Comparison of ENCODE assay signal across 2 cellular contexts in genomic region chr4:2820216-2820982, GRCh38.
TF ChIP-seq lines count a peak whose summit lies in the region.

No MANE protein-coding gene starts in this region.

TF ChIP-seq in Ishikawa, 13 proteins besides CTCF, POLR2A, EP300 and RAD21:
- TF ChIP-seq TCF12 (IDR thresholded peaks at IDR 0.05; ENCODE audit: low read depth) (peak; percentile 64; the same call in 1 of the 2 replicates), CREB1 (IDR thresholded peaks at IDR 0.05; ENCODE audit: low read depth) (no peak), TAF1 (IDR thresholded peaks at IDR 0.05; ENCODE audit: low read depth) (no peak), CEBPB (IDR thresholded peaks at IDR 0.05) (no peak), NFIC (IDR thresholded peaks at IDR 0.05) (0 out of 2 replicates have a peak, but pooled peaks have one; percentile 38), EGR1 (IDR thresholded peaks at IDR 0.05) (no peak), FOXM1 (IDR thresholded peaks at IDR 0.05; ENCODE audit: borderline replicate concordance, low read depth) (no peak), TEAD4 (IDR thresholded peaks at IDR 0.05) (peak; percentile 10; the same call in 1 of the 2 replicates), REST (IDR thresholded peaks at IDR 0.05; ENCODE audit: low read depth) (no peak), YY1 (IDR thresholded peaks at IDR 0.05; ENCODE audit: low read depth) (peak; percentile 82), ZBTB7A (IDR thresholded peaks at IDR 0.05; ENCODE audit: low read depth) (no peak)
- TF ChIP-seq, protein P1, sequence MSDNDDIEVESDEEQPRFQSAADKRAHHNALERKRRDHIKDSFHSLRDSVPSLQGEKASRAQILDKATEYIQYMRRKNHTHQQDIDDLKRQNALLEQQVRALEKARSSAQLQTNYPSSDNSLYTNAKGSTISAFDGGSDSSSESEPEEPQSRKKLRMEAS (IDR thresholded peaks at IDR 0.05), result peak; percentile 97
- TF ChIP-seq, protein P2, sequence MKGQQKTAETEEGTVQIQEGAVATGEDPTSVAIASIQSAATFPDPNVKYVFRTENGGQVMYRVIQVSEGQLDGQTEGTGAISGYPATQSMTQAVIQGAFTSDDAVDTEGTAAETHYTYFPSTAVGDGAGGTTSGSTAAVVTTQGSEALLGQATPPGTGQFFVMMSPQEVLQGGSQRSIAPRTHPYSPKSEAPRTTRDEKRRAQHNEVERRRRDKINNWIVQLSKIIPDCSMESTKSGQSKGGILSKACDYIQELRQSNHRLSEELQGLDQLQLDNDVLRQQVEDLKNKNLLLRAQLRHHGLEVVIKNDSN (IDR thresholded peaks at IDR 0.05), result peak; percentile 73

TF ChIP-seq in H1, 55 proteins besides CTCF, POLR2A, EP300 and RAD21:
- TF ChIP-seq BCL11A (IDR thresholded peaks at IDR 0.05; ENCODE audit: low read depth in 2 of 2, low read length in 2 of 2), result no peak
